In the genomic region with DNA sequence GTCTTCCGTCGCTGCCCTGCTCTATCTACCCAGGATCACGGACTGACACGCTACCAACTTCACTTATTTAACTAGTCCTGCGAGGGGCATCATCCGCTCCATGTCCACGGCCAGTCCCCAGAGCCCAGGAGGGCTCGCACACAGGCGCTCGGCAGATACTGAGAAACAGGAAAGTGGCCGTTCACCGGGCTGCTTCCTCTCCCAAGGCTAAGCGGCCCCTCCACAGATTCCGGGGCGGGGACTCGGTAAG, we compare ENCODE assay signal across 8 cellular contexts. TPM values are rescaled to one million over a fixed set of nuclear protein-coding genes. Genes with fewer than 3 reads are reported as not detected.
DNase-seq lines count a peak whose midpoint lies in the region; ATAC-seq and TF ChIP-seq lines count a peak whose summit lies in the region.

No MANE protein-coding gene starts in this region.

- peaks cover 46% of the 10 kb centered on the region for H3K36me3 Mint-ChIP-seq in activated CD4-positive, alpha-beta memory T cell treated with anti-CD3 and anti-CD28 coated beads, Interleukin-2, amount 10 ng/mL, durations not matched to agents 7 days and 5 days (ENCODE audit: low read depth)

- H3K27me3 ChIP-seq in heart left ventricle, result no peaks in the 10 kb centered on the region
- H3K27me3 ChIP-seq in sigmoid colon, result no peaks in the 10 kb centered on the region

- CTCF ChIA-PET in activated CD4-positive, alpha-beta memory T cell treated with anti-CD3 and anti-CD28 coated beads, Interleukin-2, amount 10 ng/mL, durations not matched to agents 7 days and 5 days (lab: Charles Lee), result interaction anchor here (0.7 to 2.3 kb wide), 7 partner anchors 9 to 53 kb away, joined by 3 to 6 read pairs (median 3); a partner anchor contains a TSS

- TF ChIP-seq POLR2A in GM18505 (IDR thresholded peaks at IDR 0.05; ENCODE audit: borderline replicate concordance, extremely low read depth, insufficient read depth, insufficient read length) (no peak), heart left ventricle (IDR thresholded peaks at IDR 0.05) (no peak), sigmoid colon (IDR thresholded peaks at IDR 0.05) (no peak)

- intact Hi-C loops in heart left ventricle (cut with DNase I) (loop anchor here in 3 of 10 donors (2.0 kb wide), 2 partner anchors 17 to 29 kb away; a partner anchor contains a TSS), sigmoid colon (cut with DNase I) (loop anchor here (2.0 kb wide), 1 partner anchor 29 kb away; a partner anchor contains a TSS)

- H3K27ac ChIP-seq in heart left ventricle (peak overlapping the region; percentile 62 to 95 (median 88)), sigmoid colon (peak overlapping the region; percentile 83 to 96 (median 91))

- peak overlapping the region; percentile 94 for H3K27ac Mint-ChIP-seq in activated CD4-positive, alpha-beta memory T cell treated with anti-CD3 and anti-CD28 coated beads, Interleukin-2, amount 10 ng/mL, durations not matched to agents 7 days and 5 days

- peaks cover 62% of the 10 kb centered on the region for H3K4me1 Mint-ChIP-seq in activated CD4-positive, alpha-beta memory T cell treated with anti-CD3 and anti-CD28 coated beads, Interleukin-2, amount 10 ng/mL, durations not matched to agents 7 days and 5 days

- TF ChIP-seq CTCF in heart left ventricle (IDR thresholded peaks at IDR 0.05) (no peak), sigmoid colon (IDR thresholded peaks at IDR 0.05) (no peak)

- H3K9me3 ChIP-seq in heart left ventricle (no peaks in the 10 kb centered on the region), sigmoid colon (no peaks in the 10 kb centered on the region)

- POLR2A ChIA-PET in activated CD4-positive, alpha-beta memory T cell treated with anti-CD3 and anti-CD28 coated beads, Interleukin-2, amount 10 ng/mL, durations not matched to agents 7 days and 5 days (lab: Charles Lee), result interaction anchor here (0.7 to 4.8 kb wide), 18 partner anchors 10 to 207 kb away, joined by 3 to 52 read pairs (median 4); a partner anchor contains a TSS

- no peak for DNase-seq in activated CD4-positive, alpha-beta memory T cell treated with anti-CD3 and anti-CD28 coated beads, Interleukin-2, amount 10 ng/mL, durations not matched to agents 7 days and 5 days
- DNase-seq in heart left ventricle (no peak), sigmoid colon (no peak), amygdala (lab: John Stamatoyannopoulos, UW) (no peak), germinal center (ENCODE audit: low spot score) (no peak), hypothalamus (lab: John Stamatoyannopoulos, UW) (no peak)

- H3K4me3 Mint-ChIP-seq in activated CD4-positive, alpha-beta memory T cell treated with anti-CD3 and anti-CD28 coated beads, Interleukin-2, amount 10 ng/mL, durations not matched to agents 7 days and 5 days, result peak overlapping the region; percentile 93

- peak overlapping the region; percentile 77 to 100 (median 94) for H3K4me3 ChIP-seq in heart left ventricle
- peak overlapping the region; percentile 70 to 95 (median 84) for H3K4me3 ChIP-seq in sigmoid colon

- 0 to 1% (median 1%) methylated on average over 12 to 16 of the region's 16 CpGs for WGBS in heart left ventricle, 4 donors
- WGBS in sigmoid colon, 2 donors, result 0% methylated on average over 16 of the region's 16 CpGs

- ATAC-seq in GM18505 (IDR thresholded peaks at IDR 0.05; ENCODE audit: unreplicated experiment) (peak; percentile 7), HG03095 (IDR thresholded peaks at IDR 0.05; ENCODE audit: unreplicated experiment) (peak; percentile 23), heart left ventricle (peak in 3 of 4 donors; percentile 1 to 28 (median 23))

- H3K27me3 Mint-ChIP-seq in activated CD4-positive, alpha-beta memory T cell treated with anti-CD3 and anti-CD28 coated beads, Interleukin-2, amount 10 ng/mL, durations not matched to agents 7 days and 5 days, result no peaks in the 10 kb centered on the region

- no peaks in the 10 kb centered on the region for H3K9me3 Mint-ChIP-seq in activated CD4-positive, alpha-beta memory T cell treated with anti-CD3 and anti-CD28 coated beads, Interleukin-2, amount 10 ng/mL, durations not matched to agents 7 days and 5 days

- H3K36me3 ChIP-seq in heart left ventricle (peaks cover 0 to 36% (median 20%) of the 10 kb centered on the region in 9 donors), sigmoid colon (peaks cover 0 to 28% (median 10%) of the 10 kb centered on the region in 4 donors)

- no peak for TF ChIP-seq EP300 in sigmoid colon (IDR thresholded peaks at IDR 0.05)

- peaks cover 0 to 29% (median 16%) of the 10 kb centered on the region in 12 donors for H3K4me1 ChIP-seq in heart left ventricle
- peaks cover 0 to 27% (median 26%) of the 10 kb centered on the region in 4 donors for H3K4me1 ChIP-seq in sigmoid colon

RNA-seq across cellular contexts. Expression of a gene that starts 0.4 kb away (rescaled TPM):
- 10 to 100 TPM; 59.3 TPM for total RNA-seq in activated CD4-positive, alpha-beta memory T cell treated with anti-CD3 and anti-CD28 coated beads, Interleukin-2, amount 10 ng/mL, durations not matched to agents 7 days and 5 days
- total RNA-seq in heart left ventricle (10 to 100 TPM; 16.9 to 28.8 (median 21.7) TPM), sigmoid colon (10 to 100 TPM; 14.4 to 36.2 (median 26.8) TPM)
- polyA plus RNA-seq in heart left ventricle (10 to 100 TPM; 27.0 to 42.9 TPM), sigmoid colon (10 to 100 TPM; 40.8 to 57.5 (median 54.1) TPM)

RNA-seq across cellular contexts. Expression of a gene that starts 0.5 kb away (rescaled TPM):
- 10 to 100 TPM; 28.8 to 33.3 TPM for total RNA-seq in activated CD4-positive, alpha-beta memory T cell treated with anti-CD3 and anti-CD28 coated beads, Interleukin-2, amount 10 ng/mL, durations not matched to agents 7 days and 5 days
- total RNA-seq in heart left ventricle (10 to 100 TPM in 1 of 9 donors, 1 to 10 TPM in 8; 3.5 to 10.1 (median 6.3) TPM), sigmoid colon (10 to 100 TPM in 1 of 4 donors, 1 to 10 TPM in 3; 5.5 to 10.7 (median 9.0) TPM)
- polyA plus RNA-seq in heart left ventricle (10 to 100 TPM in 1 of 2 donors, 1 to 10 TPM in 1; 8.2 to 20.0 TPM), sigmoid colon (10 to 100 TPM in 2 of 3 donors, 1 to 10 TPM in 1; 9.0 to 31.1 (median 13.4) TPM)

RNA-seq across cellular contexts. Expression of a gene that starts 9.7 kb away (rescaled TPM):
- 10 to 100 TPM; 10.0 to 10.9 TPM for total RNA-seq in activated CD4-positive, alpha-beta memory T cell treated with anti-CD3 and anti-CD28 coated beads, Interleukin-2, amount 10 ng/mL, durations not matched to agents 7 days and 5 days
- total RNA-seq in heart left ventricle (1 to 10 TPM in 2 of 9 donors, under 1 TPM in 1, not detected in 6; 0.73 to 2.3 (median 1.5) TPM), sigmoid colon (1 to 10 TPM in 1 of 4 donors, not detected in 3; 3.7 TPM)
- polyA plus RNA-seq in heart left ventricle (under 1 TPM in 1 of 2 donors, not detected in 1; 0.67 TPM), sigmoid colon (1 to 10 TPM in 2 of 3 donors, not detected in 1; 2.3 to 4.4 TPM)

RNA-seq across cellular contexts. Expression of a gene that starts 17.6 kb away (rescaled TPM):
- 10 to 100 TPM; 17.5 to 17.8 TPM for total RNA-seq in activated CD4-positive, alpha-beta memory T cell treated with anti-CD3 and anti-CD28 coated beads, Interleukin-2, amount 10 ng/mL, durations not matched to agents 7 days and 5 days
- total RNA-seq in heart left ventricle (10 to 100 TPM; 10.2 to 22.3 (median 13.3) TPM), sigmoid colon (10 to 100 TPM; 27.7 to 51.7 (median 47.7) TPM)
- polyA plus RNA-seq in heart left ventricle (10 to 100 TPM; 22.4 to 23.6 TPM), sigmoid colon (10 to 100 TPM; 24.5 to 42.3 (median 36.6) TPM)

RNA-seq across cellular contexts. Expression of a gene that starts 17.8 kb away (rescaled TPM):
- total RNA-seq in activated CD4-positive, alpha-beta memory T cell treated with anti-CD3 and anti-CD28 coated beads, Interleukin-2, amount 10 ng/mL, durations not matched to agents 7 days and 5 days, result 100 to 1,000 TPM; 122 to 130 TPM
- total RNA-seq in heart left ventricle (10 to 100 TPM; 37.4 to 90.8 (median 40.3) TPM), sigmoid colon (100 to 1,000 TPM in 1 of 4 donors, 10 to 100 TPM in 3; 36.7 to 143 (median 42.5) TPM)
- polyA plus RNA-seq in heart left ventricle (10 to 100 TPM; 53.8 to 81.4 TPM), sigmoid colon (100 to 1,000 TPM in 1 of 3 donors, 10 to 100 TPM in 2; 52.9 to 111 (median 87.7) TPM)
